ENCODE assay signal across 9 cellular contexts in the genomic region with DNA sequence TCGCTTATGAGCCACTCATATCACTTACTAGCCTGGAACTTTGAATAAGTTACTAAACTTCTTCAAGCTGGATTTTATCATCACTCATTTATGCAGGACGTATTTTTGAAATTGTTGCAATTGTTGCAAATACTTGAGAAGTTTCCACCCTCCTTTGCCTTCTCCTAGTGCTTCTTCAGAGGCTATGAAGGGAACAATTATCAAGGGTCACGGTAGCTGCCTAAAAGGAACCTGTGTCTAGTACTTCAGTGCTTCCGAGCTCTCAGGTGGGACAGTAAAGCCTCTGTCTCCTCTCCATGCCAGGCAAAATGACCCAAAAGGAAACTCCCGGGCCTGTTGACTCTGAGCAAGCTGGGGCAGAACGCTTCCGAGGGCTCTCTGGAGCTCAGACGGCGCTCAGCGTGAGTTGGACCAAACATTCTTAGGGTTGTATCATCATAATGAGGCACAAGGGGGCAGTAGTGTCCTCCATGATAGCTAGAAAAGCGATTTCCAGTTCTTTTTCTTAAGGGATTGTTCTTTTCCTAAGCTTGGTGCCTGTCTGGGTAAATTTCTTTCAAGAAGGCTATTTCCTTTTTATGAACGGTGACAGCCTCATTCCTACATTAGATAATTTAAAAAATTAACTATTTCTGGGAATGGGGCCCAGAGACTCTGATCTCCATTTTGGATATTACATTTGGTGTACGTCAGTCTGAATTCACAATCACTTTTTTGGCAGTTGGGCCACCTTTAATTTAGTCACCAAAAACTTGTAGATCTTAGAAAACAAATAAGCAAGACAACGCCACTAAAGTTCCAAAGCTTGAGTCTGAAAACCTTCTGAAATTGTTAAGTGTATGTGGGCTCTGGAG.
DNase-seq lines count a peak whose midpoint lies in the region; ATAC-seq and TF ChIP-seq lines count a peak whose summit lies in the region.
"Had no signal": no experiment of that assay in that cellular context is flagged by ENCODE, and none has a peak within 500 bp of the region (broad histone marks: within the 10 kb centered on the region; RNA-seq: fewer than 3 reads in every experiment).

No MANE protein-coding gene starts in this region.

- H3K9me3 ChIP-seq in heart left ventricle: peaks cover 0 to 4% (median 0%) of the 10 kb centered on the region in 12 donors
- no peaks in the 10 kb centered on the region for H3K9me3 ChIP-seq in psoas muscle
- H3K9me3 ChIP-seq: ovary had no signal

- H3K27me3 ChIP-seq in heart left ventricle (no peaks in the 10 kb centered on the region), psoas muscle (ENCODE audit: insufficient read depth in 3 of 3, low read length in 2 of 3) (no peaks in the 10 kb centered on the region)
- H3K27me3 ChIP-seq: ovary had no signal

- intact Hi-C loops in CD14-positive monocyte (cut with micrococcal nuclease): no loop called here
- intact Hi-C loops in heart left ventricle (cut with DNase I): loop anchor here in 9 of 10 donors (5.0 to 10.0 kb wide), 6 partner anchors 359 to 994 kb away; no protein-coding TSS in a partner anchor
- intact Hi-C loops in psoas muscle (cut with DNase I): loop anchor here in 1 of 2 donors (10.0 kb wide), 1 partner anchor 991 kb away; no protein-coding TSS in a partner anchor

- WGBS in heart left ventricle, 4 donors: 31 to 33% (median 32%) methylated on average over 14 of the region's 14 CpGs
- 26 to 34% (median 28%) methylated on average over 14 of the region's 14 CpGs for WGBS in psoas muscle, 3 donors

- H3K27me3 Mint-ChIP-seq in CD14-positive monocyte (ENCODE audit: low read depth in 3 of 3): peaks cover 0 to 2% (median 0%) of the 10 kb centered on the region in 3 donors
- H3K27me3 Mint-ChIP-seq in activated naive CD8-positive, alpha-beta T cell treated with anti-CD3 and anti-CD28 coated beads, Interleukin-2, amount 10 ng/mL, durations not matched to agents 7 days and 5 days: no peaks in the 10 kb centered on the region
- peaks cover 9% of the 10 kb centered on the region for H3K27me3 Mint-ChIP-seq in stimulated activated memory B cell treated with anti-CD40 and anti-IgM and Interleukin-4, amounts not matched to agents 10 μg/mL and 1 μg/mL and 100 μg/mL, for 72 hours

- H3K4me1 ChIP-seq in heart left ventricle: no peaks in the 10 kb centered on the region
- no peaks in the 10 kb centered on the region for H3K4me1 ChIP-seq in psoas muscle

- H3K9me3 Mint-ChIP-seq in CD14-positive monocyte: peaks cover 0 to 3% (median 0%) of the 10 kb centered on the region in 7 donors
- H3K9me3 Mint-ChIP-seq in activated naive CD8-positive, alpha-beta T cell treated with anti-CD3 and anti-CD28 coated beads, Interleukin-2, amount 10 ng/mL, durations not matched to agents 7 days and 5 days: no peaks in the 10 kb centered on the region
- H3K9me3 Mint-ChIP-seq in stimulated activated memory B cell treated with anti-CD40 and anti-IgM and Interleukin-4, amounts not matched to agents 10 μg/mL and 1 μg/mL and 100 μg/mL, for 72 hours: peaks cover 3% of the 10 kb centered on the region

- H3K27ac ChIP-seq in heart left ventricle: no peak overlapping the region
- no peak overlapping the region for H3K27ac ChIP-seq in psoas muscle
- H3K27ac ChIP-seq: ovary had no signal

- no peak for TF ChIP-seq POLR2A in heart left ventricle (IDR thresholded peaks at IDR 0.05)

- DNase-seq in CD14-positive monocyte (ENCODE audit: low spot score) (no peak), NCI-H526 (lab: John Stamatoyannopoulos, UW) (peak; percentile 12 to 85), heart left ventricle (peak in 3 of 5 donors; percentile 7 to 57 (median 20)), psoas muscle (peak in 1 of 2 donors; percentile 12)
- peak; percentile 26 for DNase-seq in activated naive CD8-positive, alpha-beta T cell treated with anti-CD3 and anti-CD28 coated beads, Interleukin-2, amount 10 ng/mL, durations not matched to agents 7 days and 5 days

- no peaks in the 10 kb centered on the region for H3K36me3 Mint-ChIP-seq in CD14-positive monocyte
- H3K36me3 Mint-ChIP-seq in activated naive CD8-positive, alpha-beta T cell treated with anti-CD3 and anti-CD28 coated beads, Interleukin-2, amount 10 ng/mL, durations not matched to agents 7 days and 5 days: no peaks in the 10 kb centered on the region
- no peaks in the 10 kb centered on the region for H3K36me3 Mint-ChIP-seq in stimulated activated memory B cell treated with anti-CD40 and anti-IgM and Interleukin-4, amounts not matched to agents 10 μg/mL and 1 μg/mL and 100 μg/mL, for 72 hours

- H3K36me3 ChIP-seq in heart left ventricle (no peaks in the 10 kb centered on the region), psoas muscle (ENCODE audit: insufficient read depth in 1 of 2, low read depth in 1 of 2) (no peaks in the 10 kb centered on the region)
- H3K36me3 ChIP-seq: ovary had no signal

- TF ChIP-seq CTCF in CD14-positive monocyte (IDR thresholded peaks at IDR 0.05) (peak; percentile 55), heart left ventricle (IDR thresholded peaks at IDR 0.05) (peak; percentile 24 to 70 (median 47)), psoas muscle (IDR thresholded peaks at IDR 0.05) (peak; percentile 35)

- H3K4me3 ChIP-seq in heart left ventricle: no peak overlapping the region
- no peak overlapping the region for H3K4me3 ChIP-seq in psoas muscle
- H3K4me3 ChIP-seq: ovary had no signal

- ATAC-seq in GM18867 (IDR thresholded peaks at IDR 0.05; ENCODE audit: unreplicated experiment) (peak; percentile 93), HG03432 (IDR thresholded peaks at IDR 0.05; ENCODE audit: unreplicated experiment) (peak; percentile 90), heart left ventricle (peak in 3 of 4 donors; percentile 44 to 71 (median 56)), psoas muscle (no peak)
- ATAC-seq in activated naive CD8-positive, alpha-beta T cell treated with anti-CD3 and anti-CD28 coated beads, Interleukin-2, amount 10 ng/mL, durations not matched to agents 7 days and 5 days (ENCODE audit: low read depth): peak; percentile 36
- ATAC-seq in stimulated activated memory B cell treated with anti-CD40 and anti-IgM and Interleukin-4, amounts not matched to agents 10 μg/mL and 1 μg/mL and 100 μg/mL, for 72 hours: no peak

- H3K4me1 Mint-ChIP-seq in CD14-positive monocyte: no peaks in the 10 kb centered on the region
- peaks cover 2% of the 10 kb centered on the region for H3K4me1 Mint-ChIP-seq in activated naive CD8-positive, alpha-beta T cell treated with anti-CD3 and anti-CD28 coated beads, Interleukin-2, amount 10 ng/mL, durations not matched to agents 7 days and 5 days
- no peaks in the 10 kb centered on the region for H3K4me1 Mint-ChIP-seq in stimulated activated memory B cell treated with anti-CD40 and anti-IgM and Interleukin-4, amounts not matched to agents 10 μg/mL and 1 μg/mL and 100 μg/mL, for 72 hours

- POLR2A ChIA-PET in activated naive CD8-positive, alpha-beta T cell treated with anti-CD3 and anti-CD28 coated beads, Interleukin-2, amount 10 ng/mL, durations not matched to agents 7 days and 5 days (lab: Charles Lee): no interaction called here

- no peak overlapping the region for H3K27ac Mint-ChIP-seq in CD14-positive monocyte
- no peak overlapping the region for H3K27ac Mint-ChIP-seq in activated naive CD8-positive, alpha-beta T cell treated with anti-CD3 and anti-CD28 coated beads, Interleukin-2, amount 10 ng/mL, durations not matched to agents 7 days and 5 days
- H3K27ac Mint-ChIP-seq in stimulated activated memory B cell treated with anti-CD40 and anti-IgM and Interleukin-4, amounts not matched to agents 10 μg/mL and 1 μg/mL and 100 μg/mL, for 72 hours: no peak overlapping the region

- no peak overlapping the region for H3K4me3 Mint-ChIP-seq in CD14-positive monocyte
- no peak overlapping the region for H3K4me3 Mint-ChIP-seq in activated naive CD8-positive, alpha-beta T cell treated with anti-CD3 and anti-CD28 coated beads, Interleukin-2, amount 10 ng/mL, durations not matched to agents 7 days and 5 days
- H3K4me3 Mint-ChIP-seq in stimulated activated memory B cell treated with anti-CD40 and anti-IgM and Interleukin-4, amounts not matched to agents 10 μg/mL and 1 μg/mL and 100 μg/mL, for 72 hours: no peak overlapping the region

Comparison
In these comparisons a context has a peak if more than half of its experiments do, and no peak if none do; other contexts are left out.
1. ATAC-seq: peak in GM18867 (single experiment), HG03432 (single experiment), activated naive CD8-positive, alpha-beta T cell treated with anti-CD3 and anti-CD28 coated beads, Interleukin-2, amount 10 ng/mL, durations not matched to agents 7 days and 5 days (single experiment) and heart left ventricle (3 of 4); none in psoas muscle (0 of 4) and stimulated activated memory B cell treated with anti-CD40 and anti-IgM and Interleukin-4, amounts not matched to agents 10 μg/mL and 1 μg/mL and 100 μg/mL, for 72 hours (single experiment).
2. intact Hi-C loops: an anchor here in heart left ventricle (5.0 to 10.0 kb wide); none called in CD14-positive monocyte.
3. Peak in every context shown above with its lines, with median percentiles within 50 percentile points of each other: CTCF ChIP-seq.